ENCODE assay signal across 8 cellular contexts in the genomic region with DNA sequence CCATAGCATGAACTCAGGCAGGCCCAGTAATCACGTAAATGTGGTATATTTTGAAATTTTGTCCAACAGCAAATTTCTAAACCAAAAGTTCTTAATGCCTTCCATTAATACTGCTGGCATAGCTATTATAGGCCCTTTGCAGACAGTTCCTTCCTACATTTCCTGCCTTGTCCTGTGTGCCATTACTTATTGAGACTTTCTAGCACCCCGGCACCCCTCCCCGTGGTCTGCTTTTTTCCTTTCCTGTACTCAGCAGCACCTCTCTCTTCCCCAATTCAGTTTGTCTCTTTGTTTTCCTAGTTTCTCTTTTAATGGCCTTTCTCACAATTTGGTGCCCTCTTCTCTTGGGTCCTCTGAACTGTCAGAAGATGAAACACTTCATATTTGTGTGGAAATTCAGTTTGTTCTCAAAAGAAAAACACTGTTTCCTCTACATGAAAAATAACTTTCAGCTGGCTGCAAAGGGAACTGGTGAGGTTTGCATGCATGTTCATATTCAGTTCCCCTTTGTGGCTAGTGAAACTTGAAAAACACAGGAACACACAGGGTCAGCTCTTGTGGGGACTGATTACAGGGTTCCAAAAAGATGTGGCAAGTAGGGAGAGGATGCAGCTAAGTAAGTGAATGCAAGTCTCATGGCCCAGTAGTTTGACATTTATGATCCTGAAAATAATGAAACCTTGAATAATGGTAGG. TPM values are rescaled to one million over a fixed set of nuclear protein-coding genes. Genes with fewer than 3 reads are reported as not detected.
DNase-seq lines count a peak whose midpoint lies in the region; ATAC-seq, FAIRE-seq and TF ChIP-seq lines count a peak whose summit lies in the region.

No MANE protein-coding gene starts in this region.

- no peaks in the 10 kb centered on the region for H3K27me3 Mint-ChIP-seq in activated CD8-positive, alpha-beta memory T cell treated with anti-CD3 and anti-CD28 coated beads, Interleukin-2, amount 10 ng/mL, durations not matched to agents 7 days and 5 days
- peaks cover 0 to 7% of the 10 kb centered on the region in 2 donors for H3K27me3 Mint-ChIP-seq in stimulated activated naive B cell treated with anti-CD40 and anti-IgM and Interleukin-4, amounts not matched to agents 10 μg/mL and 1 μg/mL and 100 μg/mL, for 72 hours

- FAIRE-seq in frontal cortex (lab: Jason Lieb, UNC): no peak

- no peaks in the 10 kb centered on the region for H3K4me1 ChIP-seq in foreskin keratinocyte

- H3K27ac Mint-ChIP-seq in activated CD8-positive, alpha-beta memory T cell treated with anti-CD3 and anti-CD28 coated beads, Interleukin-2, amount 10 ng/mL, durations not matched to agents 7 days and 5 days: peak overlapping the region; percentile 73
- peak overlapping the region; percentile 3 for H3K27ac Mint-ChIP-seq in stimulated activated naive B cell treated with anti-CD40 and anti-IgM and Interleukin-4, amounts not matched to agents 10 μg/mL and 1 μg/mL and 100 μg/mL, for 72 hours

- no peak overlapping the region for H3K27ac ChIP-seq in foreskin keratinocyte

- peaks cover 38% of the 10 kb centered on the region for H3K4me1 Mint-ChIP-seq in activated CD8-positive, alpha-beta memory T cell treated with anti-CD3 and anti-CD28 coated beads, Interleukin-2, amount 10 ng/mL, durations not matched to agents 7 days and 5 days
- peaks cover 35 to 52% of the 10 kb centered on the region in 2 donors for H3K4me1 Mint-ChIP-seq in stimulated activated naive B cell treated with anti-CD40 and anti-IgM and Interleukin-4, amounts not matched to agents 10 μg/mL and 1 μg/mL and 100 μg/mL, for 72 hours

- TF ChIP-seq CTCF in foreskin keratinocyte (conservative IDR thresholded peaks at IDR 0.05): no peak

- H3K4me3 Mint-ChIP-seq in activated CD8-positive, alpha-beta memory T cell treated with anti-CD3 and anti-CD28 coated beads, Interleukin-2, amount 10 ng/mL, durations not matched to agents 7 days and 5 days: no peak overlapping the region
- peak overlapping the region; percentile 25 to 32 for H3K4me3 Mint-ChIP-seq in stimulated activated naive B cell treated with anti-CD40 and anti-IgM and Interleukin-4, amounts not matched to agents 10 μg/mL and 1 μg/mL and 100 μg/mL, for 72 hours

- H3K9me3 Mint-ChIP-seq in activated CD8-positive, alpha-beta memory T cell treated with anti-CD3 and anti-CD28 coated beads, Interleukin-2, amount 10 ng/mL, durations not matched to agents 7 days and 5 days (ENCODE audit: low read depth): no peaks in the 10 kb centered on the region
- H3K9me3 Mint-ChIP-seq in stimulated activated naive B cell treated with anti-CD40 and anti-IgM and Interleukin-4, amounts not matched to agents 10 μg/mL and 1 μg/mL and 100 μg/mL, for 72 hours: no peaks in the 10 kb centered on the region

- no peaks in the 10 kb centered on the region for H3K27me3 ChIP-seq in foreskin keratinocyte

- no peak for DNase-seq in activated CD8-positive, alpha-beta memory T cell treated with anti-CD3 and anti-CD28 coated beads, Interleukin-2, amount 10 ng/mL, durations not matched to agents 7 days and 5 days
- DNase-seq in activated CD8-positive, alpha-beta memory T cell treated with anti-CD3 and anti-CD28 coated beads, Interleukin-2, amount 50 U/mL, for 48 hours: no peak
- DNase-seq in SIG-M5 treated with dmso at 0.1 percent for 504 hours (lab: John Stamatoyannopoulos, UW; ENCODE audit: unreplicated experiment) (peak; percentile 84), GOT3 (lab: John Stamatoyannopoulos, UW) (no peak), frontal cortex (ENCODE audit: low spot score in 2 of 2) (no peak), foreskin keratinocyte (no peak)
- peak; percentile 9 for DNase-seq in stimulated activated naive B cell treated with anti-CD40 and anti-IgM and Interleukin-4, amounts not matched to agents 10 μg/mL and 1 μg/mL and 100 μg/mL, for 72 hours

- H3K36me3 Mint-ChIP-seq in activated CD8-positive, alpha-beta memory T cell treated with anti-CD3 and anti-CD28 coated beads, Interleukin-2, amount 10 ng/mL, durations not matched to agents 7 days and 5 days: peaks cover 13% of the 10 kb centered on the region
- peaks cover 0 to 5% of the 10 kb centered on the region in 2 donors for H3K36me3 Mint-ChIP-seq in stimulated activated naive B cell treated with anti-CD40 and anti-IgM and Interleukin-4, amounts not matched to agents 10 μg/mL and 1 μg/mL and 100 μg/mL, for 72 hours

- CTCF ChIA-PET in activated CD8-positive, alpha-beta memory T cell treated with anti-CD3 and anti-CD28 coated beads, Interleukin-2, amount 10 ng/mL, durations not matched to agents 7 days and 5 days (lab: Charles Lee): no interaction called here

- ATAC-seq in activated CD8-positive, alpha-beta memory T cell treated with anti-CD3 and anti-CD28 coated beads, Interleukin-2, amount 10 ng/mL, durations not matched to agents 7 days and 5 days: no peak
- peak; percentile 88 for ATAC-seq in HG02938 (IDR thresholded peaks at IDR 0.05; ENCODE audit: unreplicated experiment)
- ATAC-seq in stimulated activated naive B cell treated with anti-CD40 and anti-IgM and Interleukin-4, amounts not matched to agents 10 μg/mL and 1 μg/mL and 100 μg/mL, for 72 hours (replicated peaks): peak; percentile 90 to 92
- ATAC-seq in foreskin keratinocyte: no peak

RNA-seq across cellular contexts. Expression of gene GPR34, which starts 17.1 kb away (rescaled TPM):
- 1 to 10 TPM in 1 of 2 experiments, under 1 TPM in 1; 0.67 to 1.3 TPM for total RNA-seq in activated CD8-positive, alpha-beta memory T cell treated with anti-CD3 and anti-CD28 coated beads, Interleukin-2, amount 10 ng/mL, durations not matched to agents 7 days and 5 days
- total RNA-seq in frontal cortex (7.3 TPM), foreskin keratinocyte (not detected in 2 replicates)
- not detected in 2 replicates for polyA plus RNA-seq in foreskin keratinocyte

RNA-seq across cellular contexts. Expression of gene GPR82, which starts 18.2 kb away (rescaled TPM):
- total RNA-seq in activated CD8-positive, alpha-beta memory T cell treated with anti-CD3 and anti-CD28 coated beads, Interleukin-2, amount 10 ng/mL, durations not matched to agents 7 days and 5 days: under 1 TPM; 0.21 to 0.47 TPM
- total RNA-seq in frontal cortex (not detected), foreskin keratinocyte (not detected in 2 replicates)
- polyA plus RNA-seq in foreskin keratinocyte: not detected in 2 replicates

Comparison
In these comparisons a context has a peak if more than half of its experiments do, and no peak if none do; other contexts are left out.
1. ATAC-seq: peak in HG02938 (single experiment) and stimulated activated naive B cell treated with anti-CD40 and anti-IgM and Interleukin-4, amounts not matched to agents 10 μg/mL and 1 μg/mL and 100 μg/mL, for 72 hours (2 of 2); none in activated CD8-positive, alpha-beta memory T cell treated with anti-CD3 and anti-CD28 coated beads, Interleukin-2, amount 10 ng/mL, durations not matched to agents 7 days and 5 days (single experiment) and foreskin keratinocyte (single experiment).
2. DNase-seq: peak in SIG-M5 treated with dmso at 0.1 percent for 504 hours (single experiment) and stimulated activated naive B cell treated with anti-CD40 and anti-IgM and Interleukin-4, amounts not matched to agents 10 μg/mL and 1 μg/mL and 100 μg/mL, for 72 hours (single experiment); none in activated CD8-positive, alpha-beta memory T cell treated with anti-CD3 and anti-CD28 coated beads, Interleukin-2, amount 10 ng/mL, durations not matched to agents 7 days and 5 days (single experiment), activated CD8-positive, alpha-beta memory T cell treated with anti-CD3 and anti-CD28 coated beads, Interleukin-2, amount 50 U/mL, for 48 hours (single experiment), GOT3 (single experiment), frontal cortex (0 of 2) and foreskin keratinocyte (0 of 2).